Comparison of ENCODE assay signal across 1 cellular context in the genomic region with DNA sequence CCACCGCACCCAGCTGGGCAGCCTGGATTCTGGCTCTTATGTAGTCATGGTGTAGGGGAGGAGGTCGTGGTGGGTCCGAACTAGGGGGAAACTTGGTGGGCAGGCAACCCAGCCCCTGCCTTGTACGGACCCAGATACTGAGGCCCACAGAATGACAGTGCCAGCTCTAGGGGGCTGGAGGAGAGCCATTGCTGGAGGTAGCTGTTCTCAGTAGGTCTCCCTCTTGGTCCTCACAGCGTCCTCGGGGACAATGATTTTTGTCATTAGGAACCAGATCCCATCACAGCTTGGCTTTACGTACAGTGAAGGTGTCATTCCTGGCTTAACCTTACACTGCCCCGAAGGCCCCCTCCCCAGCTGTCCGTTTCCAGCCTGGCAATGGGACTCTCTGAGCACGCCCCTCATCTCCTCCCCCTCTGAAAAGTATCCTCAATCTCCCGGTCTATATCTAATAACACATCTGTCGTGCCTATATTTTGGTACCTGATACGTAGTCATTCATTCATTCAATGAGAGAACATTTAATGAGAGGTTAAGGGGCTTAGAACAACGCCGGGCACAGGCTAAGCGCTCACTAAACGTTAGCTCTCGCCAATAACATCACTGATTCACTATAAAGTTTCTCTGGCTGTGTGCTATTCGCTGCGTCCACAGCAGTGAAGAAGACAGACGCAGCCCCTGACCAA.
TF ChIP-seq lines count a peak whose summit lies in the region.

No MANE protein-coding gene starts in this region.

TF ChIP-seq in H1, 55 proteins besides CTCF, POLR2A, EP300 and RAD21:
- TF ChIP-seq, protein P1, sequence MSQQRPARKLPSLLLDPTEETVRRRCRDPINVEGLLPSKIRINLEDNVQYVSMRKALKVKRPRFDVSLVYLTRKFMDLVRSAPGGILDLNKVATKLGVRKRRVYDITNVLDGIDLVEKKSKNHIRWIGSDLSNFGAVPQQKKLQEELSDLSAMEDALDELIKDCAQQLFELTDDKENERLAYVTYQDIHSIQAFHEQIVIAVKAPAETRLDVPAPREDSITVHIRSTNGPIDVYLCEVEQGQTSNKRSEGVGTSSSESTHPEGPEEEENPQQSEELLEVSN (IDR thresholded peaks at IDR 0.05) = no peak
- TF ChIP-seq, protein P2, sequence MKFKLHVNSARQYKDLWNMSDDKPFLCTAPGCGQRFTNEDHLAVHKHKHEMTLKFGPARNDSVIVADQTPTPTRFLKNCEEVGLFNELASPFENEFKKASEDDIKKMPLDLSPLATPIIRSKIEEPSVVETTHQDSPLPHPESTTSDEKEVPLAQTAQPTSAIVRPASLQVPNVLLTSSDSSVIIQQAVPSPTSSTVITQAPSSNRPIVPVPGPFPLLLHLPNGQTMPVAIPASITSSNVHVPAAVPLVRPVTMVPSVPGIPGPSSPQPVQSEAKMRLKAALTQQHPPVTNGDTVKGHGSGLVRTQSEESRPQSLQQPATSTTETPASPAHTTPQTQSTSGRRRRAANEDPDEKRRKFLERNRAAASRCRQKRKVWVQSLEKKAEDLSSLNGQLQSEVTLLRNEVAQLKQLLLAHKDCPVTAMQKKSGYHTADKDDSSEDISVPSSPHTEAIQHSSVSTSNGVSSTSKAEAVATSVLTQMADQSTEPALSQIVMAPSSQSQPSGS (IDR thresholded peaks at IDR 0.05; ENCODE audit: low read length) = no peak
- TF ChIP-seq TAF1 (IDR thresholded peaks at IDR 0.05; ENCODE audit: low read depth, low read length) (no peak), KDM4A (IDR thresholded peaks at IDR 0.05; ENCODE audit: low read depth, low read length, severe bottlenecking) (peak; percentile 3), CHD7 (IDR thresholded peaks at IDR 0.05; ENCODE audit: insufficient replicate concordance, low read length) (no peak), SIN3A (conservative IDR thresholded peaks at IDR 0.05 in 1 of 2, IDR thresholded peaks at IDR 0.05 in 1 of 2; ENCODE audit: low read depth in 1 of 2, low read length in 2 of 2) (no peak), POLR2AphosphoS5 (IDR thresholded peaks at IDR 0.05; ENCODE audit: low read depth, low read length) (no peak)
TF ChIP-seq in H1: peak in this region for 1.
